13 cellular contexts compared by ENCODE assay signal in the genomic region with DNA sequence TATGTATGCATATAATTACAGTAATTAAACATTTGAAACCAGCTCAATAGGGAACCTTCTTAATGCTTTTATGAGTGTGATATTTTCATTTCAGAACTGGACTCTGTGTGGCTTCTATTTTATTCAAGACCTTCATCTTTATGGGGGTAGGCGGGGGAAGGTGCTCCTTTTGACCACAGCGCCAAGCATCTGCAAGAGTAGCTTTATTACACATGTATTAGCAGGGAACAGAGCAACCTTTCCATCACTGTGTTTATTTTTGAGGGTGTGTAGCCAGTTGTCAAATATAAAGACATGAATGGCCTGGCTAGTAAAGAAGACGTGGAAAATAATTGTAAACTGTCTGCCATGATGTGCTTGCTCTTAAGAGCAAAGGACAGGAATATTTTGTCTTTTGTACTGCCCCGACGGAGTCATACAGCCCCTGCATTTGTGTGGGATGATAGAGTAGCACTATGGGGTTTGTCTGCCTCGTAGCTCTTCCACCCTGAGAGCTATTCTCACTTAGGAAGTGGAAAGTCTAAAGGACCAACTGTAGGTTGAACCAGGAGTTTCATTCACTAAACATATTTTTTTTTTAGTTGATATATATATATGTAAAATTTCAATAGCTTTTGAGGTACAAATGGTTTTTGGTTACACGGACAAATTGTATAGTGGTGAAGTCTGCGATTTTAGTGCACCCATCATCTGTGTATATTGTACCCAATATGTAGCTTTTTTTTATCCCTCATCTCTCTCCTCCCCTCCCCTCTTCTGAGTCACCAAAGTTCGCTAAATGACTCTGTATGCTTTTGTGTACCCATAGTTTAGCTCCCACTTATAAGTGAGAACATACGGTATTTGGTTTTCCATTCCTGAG.
DNase-seq lines count a peak whose midpoint lies in the region; ATAC-seq and TF ChIP-seq lines count a peak whose summit lies in the region.
"Had no signal": no experiment of that assay in that cellular context is flagged by ENCODE, and none has a peak within 500 bp of the region (broad histone marks: within the 10 kb centered on the region; RNA-seq: fewer than 3 reads in every experiment).

No MANE protein-coding gene starts in this region.

- H3K27me3 ChIP-seq in Caco-2 (replicated peaks; ENCODE audit: control insufficient read depth, insufficient read depth, low read length): no peaks in the 10 kb centered on the region
- no peaks in the 10 kb centered on the region for H3K27me3 ChIP-seq in vagina
- H3K27me3 ChIP-seq: cardiac muscle cell had no signal

- H3K9me3 ChIP-seq in Caco-2 (peaks cover 1% of the 10 kb centered on the region; the same call in 1 of the 2 replicates), mucosa of descending colon (no peaks in the 10 kb centered on the region), vagina (no peaks in the 10 kb centered on the region)

- H3K4me1 Mint-ChIP-seq in Caco-2 (ENCODE audit: low read depth, unreplicated experiment) (peaks cover 11% of the 10 kb centered on the region), WTC11 (peaks cover 72% of the 10 kb centered on the region)

- H3K9me3 Mint-ChIP-seq in Caco-2 (ENCODE audit: unreplicated experiment): peaks cover 14% of the 10 kb centered on the region
- peaks cover 15% of the 10 kb centered on the region for H3K9me3 Mint-ChIP-seq in WTC11

- H3K27ac Mint-ChIP-seq in Caco-2 (ENCODE audit: unreplicated experiment) (peak overlapping the region; percentile 63), WTC11 (peak overlapping the region; percentile 75)

- no peak for TF ChIP-seq CTCF in Caco-2 (IDR thresholded peaks at IDR 0.05; ENCODE audit: insufficient read depth in 1 of 2, low read depth in 1 of 2, low read length in 1 of 2, severe bottlenecking in 1 of 2, unreplicated experiment in 1 of 2)
- TF ChIP-seq CTCF in WTC11 (IDR thresholded peaks at IDR 0.05): no peak
- TF ChIP-seq CTCF in mucosa of descending colon (IDR thresholded peaks at IDR 0.05): no peak
- no peak for TF ChIP-seq CTCF in vagina (IDR thresholded peaks at IDR 0.05)
- no peak for TF ChIP-seq CTCF in lower leg skin (IDR thresholded peaks at IDR 0.05)

- TF ChIP-seq POLR2A in vagina (IDR thresholded peaks at IDR 0.05) (no peak), lower leg skin (IDR thresholded peaks at IDR 0.05) (no peak)

- peaks cover 7% of the 10 kb centered on the region; the same call in 1 of the 2 replicates for H3K4me1 ChIP-seq in Caco-2
- peaks cover 17% of the 10 kb centered on the region for H3K4me1 ChIP-seq in mucosa of descending colon (ENCODE audit: low read depth)
- peaks cover 23% of the 10 kb centered on the region for H3K4me1 ChIP-seq in vagina

- H3K36me3 ChIP-seq in Caco-2 (ENCODE audit: control insufficient read depth, insufficient read depth, low read length) (no peaks in the 10 kb centered on the region), mucosa of descending colon (ENCODE audit: low read depth) (no peaks in the 10 kb centered on the region), vagina (no peaks in the 10 kb centered on the region)
- H3K36me3 ChIP-seq: cardiac muscle cell had no signal

- WGBS in lower leg skin, 2 donors: 89% methylated on average over 10 of the region's 10 CpGs

- POLR2A ChIA-PET in Caco-2 (lab: Charles Lee): interaction anchor here (1.2 kb wide), 1 partner anchor 91 kb away, joined by 3 read pairs; a partner anchor contains a TSS
- POLR2A ChIA-PET in WTC11 (lab: Charles Lee): interaction anchor here (0.5 kb wide), 1 partner anchor 37 kb away, joined by 6 read pairs; no protein-coding TSS in a partner anchor

- H3K4me3 Mint-ChIP-seq in Caco-2 (ENCODE audit: unreplicated experiment) (no peak overlapping the region), WTC11 (no peak overlapping the region)

- BruUV-seq in Caco-2 (replicated peaks; lab: Mats Ljungman, UMichigan): no TSS peak

- H3K4me3 ChIP-seq in Caco-2 (ENCODE audit: low read depth, low read length) (no peak overlapping the region), mucosa of descending colon (no peak overlapping the region), vagina (no peak overlapping the region), lower leg skin (ENCODE audit: low read depth, poor library complexity, severe bottlenecking) (no peak overlapping the region)
- H3K4me3 ChIP-seq: cardiac muscle cell, K562, skin epidermis had no signal

- DNase-seq in Caco-2: no peak
- no peak for DNase-seq in WTC11 (ENCODE audit: low spot score)
- peak in 1 of 3 donors; percentile 58 for DNase-seq in mucosa of descending colon
- DNase-seq in vagina (ENCODE audit: extremely low spot score in 2 of 2): no peak
- DNase-seq in lower leg skin (ENCODE audit: low spot score in 2 of 2): no peak
- no peak for DNase-seq in sciatic nerve (ENCODE audit: low spot score)
- no peak for DNase-seq in NK-92 treated with Interleukin-12 subunit alpha and Interleukin-12 subunit beta, amount 100 ng/mL, for 24 hours (lab: John Stamatoyannopoulos, UW)
- DNase-seq: activated CD4-positive, CD25-positive, alpha-beta regulatory T cell treated with anti-CD3 and anti-CD28 coated beads, Interleukin-2, amount 50 U/mL, for 72 hours; mesenchymal stem cell had no signal

- ATAC-seq in HG02678 (IDR thresholded peaks at IDR 0.05; ENCODE audit: unreplicated experiment) (peak; percentile 32), WTC11 (no peak), mucosa of descending colon (peak; percentile 84), sciatic nerve (no peak)
- ATAC-seq: K562 had no signal

- no peak overlapping the region for H3K27ac ChIP-seq in vagina

- CTCF ChIA-PET in Caco-2 (lab: Charles Lee): interaction anchor here (1.3 kb wide), 1 partner anchor 92 kb away, joined by 3 read pairs; no protein-coding TSS in a partner anchor
- CTCF ChIA-PET in WTC11 (lab: Charles Lee): interaction anchor here (0.9 to 1.6 kb wide), 5 partner anchors 28 to 120 kb away, joined by 3 to 6 read pairs (median 4); no protein-coding TSS in a partner anchor

- intact Hi-C loops in Caco-2 (cut with micrococcal nuclease; ENCODE audit: unreplicated experiment): no loop called here
- intact Hi-C loops in mucosa of descending colon (cut with DNase I, micrococcal nuclease): no loop called here
- intact Hi-C loops in vagina (cut with DNase I): no loop called here
- intact Hi-C loops in lower leg skin (cut with DNase I; ENCODE audit: low total_unique reads): no loop called here
- intact Hi-C loops in sciatic nerve (cut with DNase I): no loop called here

- no peaks in the 10 kb centered on the region for H3K36me3 Mint-ChIP-seq in Caco-2 (ENCODE audit: insufficient read depth, unreplicated experiment)
- peaks cover 2% of the 10 kb centered on the region; the same call in 1 of the 2 replicates for H3K36me3 Mint-ChIP-seq in WTC11

- H3K27me3 Mint-ChIP-seq in Caco-2 (ENCODE audit: insufficient read depth, unreplicated experiment) (no peaks in the 10 kb centered on the region), WTC11 (ENCODE audit: low read depth) (no peaks in the 10 kb centered on the region)

TF ChIP-seq in WTC11, 78 proteins besides CTCF, POLR2A, EP300 and RAD21:
- TF ChIP-seq SP1 (CRISPR knock-in tag; conservative IDR thresholded peaks at IDR 0.05): no peak
- no peak for TF ChIP-seq RELA (CRISPR knock-in tag; IDR thresholded peaks at IDR 0.05; ENCODE audit: borderline replicate concordance)

Comparison
In these comparisons a context has a peak if more than half of its experiments do, and no peak if none do; other contexts are left out.
1. ATAC-seq: peak in HG02678 (single experiment) and mucosa of descending colon (single experiment); none in WTC11 (single experiment) and sciatic nerve (single experiment).